In genomic region chr20:50469796-50470195, GRCh38 we compare ENCODE assay signal across 1 cellular context.
TF ChIP-seq lines count a peak whose summit lies in the region.

No MANE protein-coding gene starts in this region.

TF ChIP-seq in HepG2, 621 proteins besides CTCF, POLR2A, EP300 and RAD21 (continued from another document):
- TF ChIP-seq PAXIP1 (CRISPR knock-in tag; conservative IDR thresholded peaks at IDR 0.05) (0 out of 2 replicates have a peak, but pooled peaks have one; percentile 25), CEBPG (CRISPR knock-in tag; IDR thresholded peaks at IDR 0.05) (peak; percentile 40), PLRG1 (conservative IDR thresholded peaks at IDR 0.05) (no peak), ARNT2 (CRISPR knock-in tag; IDR thresholded peaks at IDR 0.05; ENCODE audit: low read depth) (no peak), ZSCAN9 (CRISPR knock-in tag; IDR thresholded peaks at IDR 0.05; ENCODE audit: borderline replicate concordance) (no peak), SP5 (CRISPR knock-in tag; IDR thresholded peaks at IDR 0.05; ENCODE audit: borderline replicate concordance, low read depth) (0 out of 2 replicates have a peak, but pooled peaks have one; percentile 18), GATAD2A (CRISPR knock-in tag; IDR thresholded peaks at IDR 0.05) (peak; percentile 60; the same call in 1 of the 2 replicates), ATF4 (CRISPR knock-in tag; IDR thresholded peaks at IDR 0.05) (peak in 1 of 2 experiments; percentile 91; a peak in 2 of 4 replicates), KLF16 (CRISPR knock-in tag; IDR thresholded peaks at IDR 0.05) (no peak)
